In genomic region chr5:160001051-160001450, GRCh38 we compare ENCODE assay signal across 1 cellular context.
TF ChIP-seq lines count a peak whose summit lies in the region.

No MANE protein-coding gene starts in this region.

TF ChIP-seq in HepG2, 621 proteins besides CTCF, POLR2A, EP300 and RAD21 (continued from another document):
- TF ChIP-seq, protein P1, sequence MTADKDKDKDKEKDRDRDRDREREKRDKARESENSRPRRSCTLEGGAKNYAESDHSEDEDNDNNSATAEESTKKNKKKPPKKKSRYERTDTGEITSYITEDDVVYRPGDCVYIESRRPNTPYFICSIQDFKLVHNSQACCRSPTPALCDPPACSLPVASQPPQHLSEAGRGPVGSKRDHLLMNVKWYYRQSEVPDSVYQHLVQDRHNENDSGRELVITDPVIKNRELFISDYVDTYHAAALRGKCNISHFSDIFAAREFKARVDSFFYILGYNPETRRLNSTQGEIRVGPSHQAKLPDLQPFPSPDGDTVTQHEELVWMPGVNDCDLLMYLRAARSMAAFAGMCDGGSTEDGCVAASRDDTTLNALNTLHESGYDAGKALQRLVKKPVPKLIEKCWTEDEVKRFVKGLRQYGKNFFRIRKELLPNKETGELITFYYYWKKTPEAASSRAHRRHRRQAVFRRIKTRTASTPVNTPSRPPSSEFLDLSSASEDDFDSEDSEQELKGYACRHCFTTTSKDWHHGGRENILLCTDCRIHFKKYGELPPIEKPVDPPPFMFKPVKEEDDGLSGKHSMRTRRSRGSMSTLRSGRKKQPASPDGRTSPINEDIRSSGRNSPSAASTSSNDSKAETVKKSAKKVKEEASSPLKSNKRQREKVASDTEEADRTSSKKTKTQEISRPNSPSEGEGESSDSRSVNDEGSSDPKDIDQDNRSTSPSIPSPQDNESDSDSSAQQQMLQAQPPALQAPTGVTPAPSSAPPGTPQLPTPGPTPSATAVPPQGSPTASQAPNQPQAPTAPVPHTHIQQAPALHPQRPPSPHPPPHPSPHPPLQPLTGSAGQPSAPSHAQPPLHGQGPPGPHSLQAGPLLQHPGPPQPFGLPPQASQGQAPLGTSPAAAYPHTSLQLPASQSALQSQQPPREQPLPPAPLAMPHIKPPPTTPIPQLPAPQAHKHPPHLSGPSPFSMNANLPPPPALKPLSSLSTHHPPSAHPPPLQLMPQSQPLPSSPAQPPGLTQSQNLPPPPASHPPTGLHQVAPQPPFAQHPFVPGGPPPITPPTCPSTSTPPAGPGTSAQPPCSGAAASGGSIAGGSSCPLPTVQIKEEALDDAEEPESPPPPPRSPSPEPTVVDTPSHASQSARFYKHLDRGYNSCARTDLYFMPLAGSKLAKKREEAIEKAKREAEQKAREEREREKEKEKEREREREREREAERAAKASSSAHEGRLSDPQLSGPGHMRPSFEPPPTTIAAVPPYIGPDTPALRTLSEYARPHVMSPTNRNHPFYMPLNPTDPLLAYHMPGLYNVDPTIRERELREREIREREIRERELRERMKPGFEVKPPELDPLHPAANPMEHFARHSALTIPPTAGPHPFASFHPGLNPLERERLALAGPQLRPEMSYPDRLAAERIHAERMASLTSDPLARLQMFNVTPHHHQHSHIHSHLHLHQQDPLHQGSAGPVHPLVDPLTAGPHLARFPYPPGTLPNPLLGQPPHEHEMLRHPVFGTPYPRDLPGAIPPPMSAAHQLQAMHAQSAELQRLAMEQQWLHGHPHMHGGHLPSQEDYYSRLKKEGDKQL (CRISPR knock-in tag; IDR thresholded peaks at IDR 0.05; ENCODE audit: low read depth): no peak
